ENCODE assay signal across 8 cellular contexts in the genomic region with DNA sequence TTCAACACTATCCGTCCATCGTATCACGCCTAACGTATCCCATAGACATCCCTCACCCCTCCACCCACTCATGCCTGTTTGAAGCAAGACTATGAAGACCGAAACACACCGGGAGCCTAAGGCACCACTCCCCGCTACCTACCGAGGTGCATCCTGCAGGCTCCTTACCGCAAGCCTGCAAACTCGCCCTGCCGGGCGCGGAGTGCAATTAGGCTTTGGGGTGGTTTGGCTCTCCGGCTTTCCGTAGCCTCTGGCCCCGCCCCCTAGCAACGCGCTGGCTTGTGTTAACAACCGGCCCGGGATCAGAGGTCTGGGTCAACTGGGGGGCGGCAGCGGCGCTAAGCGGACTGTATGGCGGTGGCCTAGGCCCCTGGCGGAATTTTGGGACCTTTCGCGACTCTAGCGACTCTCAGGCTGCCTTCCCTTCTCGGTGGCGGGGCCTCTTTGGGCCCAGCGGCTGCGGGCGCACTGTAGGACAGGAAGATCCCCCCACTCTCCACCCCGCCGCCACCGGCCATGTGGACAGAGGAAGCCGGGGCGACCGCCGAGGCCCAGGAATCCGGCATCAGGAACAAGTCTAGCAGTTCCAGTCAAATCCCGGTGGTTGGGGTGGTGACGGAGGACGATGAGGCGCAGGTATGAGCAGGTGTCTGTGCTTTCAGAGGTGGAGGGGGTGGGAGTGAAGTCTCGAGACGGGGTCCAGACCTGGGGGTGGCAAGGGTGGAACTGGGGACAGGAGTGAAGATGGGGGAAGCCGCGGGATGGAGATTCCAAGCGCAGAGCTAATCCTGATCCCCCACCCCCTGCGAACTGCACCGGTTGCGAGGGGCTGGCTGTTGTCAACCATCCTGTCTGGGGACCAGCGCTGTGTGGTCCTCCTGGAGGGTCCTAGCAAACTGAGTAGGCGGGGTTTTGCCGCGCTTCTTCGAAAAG. TPM values are rescaled to one million over a fixed set of nuclear protein-coding genes. Genes with fewer than 3 reads are reported as not detected.
DNase-seq lines count a peak whose midpoint lies in the region; ATAC-seq and TF ChIP-seq lines count a peak whose summit lies in the region.

A gene with protein sequence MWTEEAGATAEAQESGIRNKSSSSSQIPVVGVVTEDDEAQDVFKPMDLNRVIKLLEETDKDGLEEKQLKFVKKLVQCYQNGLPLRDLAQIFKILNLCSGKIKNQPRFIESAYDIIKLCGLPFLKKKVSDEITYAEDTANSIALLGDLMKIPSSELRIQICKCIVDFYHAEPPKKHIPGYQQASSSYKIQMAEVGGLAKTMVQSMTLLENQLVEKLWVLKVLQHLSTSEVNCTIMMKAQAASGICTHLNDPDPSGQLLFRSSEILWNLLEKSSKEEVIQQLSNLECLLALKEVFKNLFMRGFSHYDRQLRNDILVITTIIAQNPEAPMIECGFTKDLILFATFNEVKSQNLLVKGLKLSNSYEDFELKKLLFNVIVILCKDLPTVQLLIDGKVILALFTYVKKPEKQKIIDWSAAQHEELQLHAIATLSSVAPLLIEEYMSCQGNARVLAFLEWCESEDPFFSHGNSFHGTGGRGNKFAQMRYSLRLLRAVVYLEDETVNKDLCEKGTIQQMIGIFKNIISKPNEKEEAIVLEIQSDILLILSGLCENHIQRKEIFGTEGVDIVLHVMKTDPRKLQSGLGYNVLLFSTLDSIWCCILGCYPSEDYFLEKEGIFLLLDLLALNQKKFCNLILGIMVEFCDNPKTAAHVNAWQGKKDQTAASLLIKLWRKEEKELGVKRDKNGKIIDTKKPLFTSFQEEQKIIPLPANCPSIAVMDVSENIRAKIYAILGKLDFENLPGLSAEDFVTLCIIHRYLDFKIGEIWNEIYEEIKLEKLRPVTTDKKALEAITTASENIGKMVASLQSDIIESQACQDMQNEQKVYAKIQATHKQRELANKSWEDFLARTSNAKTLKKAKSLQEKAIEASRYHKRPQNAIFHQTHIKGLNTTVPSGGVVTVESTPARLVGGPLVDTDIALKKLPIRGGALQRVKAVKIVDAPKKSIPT (plus strand): TSS at position 266 of the 933 bp plus-strand sequence. CDS start 251 bp downstream, at position 517.

- no peaks in the 10 kb centered on the region for H3K9me3 Mint-ChIP-seq in CD4-positive, alpha-beta T cell
- H3K9me3 Mint-ChIP-seq in memory B cell, result peaks cover 5% of the 10 kb centered on the region

- CTCF ChIA-PET in CD4-positive, alpha-beta T cell (lab: Charles Lee), result no interaction called here

- H3K4me1 ChIP-seq in effector memory CD4-positive, alpha-beta T cell (ENCODE audit: control insufficient read depth, insufficient read depth, low read length, poor library complexity, severe bottlenecking), result peaks cover 15% of the 10 kb centered on the region

- peak within 1 kb of the TSS; percentile 67 for H3K4me3 ChIP-seq in effector memory CD4-positive, alpha-beta T cell (ENCODE audit: insufficient read depth, low read depth, low read length, poor library complexity, severe bottlenecking)

- TF ChIP-seq CTCF in CD4-positive, alpha-beta T cell (IDR thresholded peaks at IDR 0.05), result no peak

- peak; percentile 87 for ATAC-seq in CD4-positive, alpha-beta T cell (ENCODE audit: poor library complexity)
- peak; percentile 64 for ATAC-seq in GM19372 (IDR thresholded peaks at IDR 0.05; ENCODE audit: low read depth, unreplicated experiment)
- peak; percentile 82 for ATAC-seq in HG03469 (IDR thresholded peaks at IDR 0.05; ENCODE audit: unreplicated experiment)
- peak; percentile 84 for ATAC-seq in memory B cell (ENCODE audit: low read depth)

- no peak within 1 kb of the TSS for H3K27ac ChIP-seq in CD4-positive, alpha-beta T cell (ENCODE audit: low read depth, low read length)
- peak within 1 kb of the TSS; percentile 44 for H3K27ac ChIP-seq in effector memory CD4-positive, alpha-beta T cell (ENCODE audit: insufficient read depth, low read length, poor library complexity, severe bottlenecking)

- peaks cover 32% of the 10 kb centered on the region for H3K27me3 ChIP-seq in CD4-positive, alpha-beta T cell (ENCODE audit: control insufficient read depth, insufficient read depth, low read length)
- H3K27me3 ChIP-seq in effector memory CD4-positive, alpha-beta T cell (replicated peaks; ENCODE audit: control insufficient read depth, insufficient read depth, low read length, poor library complexity, severe bottlenecking), result peaks cover 4% of the 10 kb centered on the region

- peaks cover 67% of the 10 kb centered on the region for H3K27me3 Mint-ChIP-seq in CD4-positive, alpha-beta T cell
- no peaks in the 10 kb centered on the region for H3K27me3 Mint-ChIP-seq in memory B cell

- peak within 1 kb of the TSS; percentile 15 for H3K27ac Mint-ChIP-seq in CD4-positive, alpha-beta T cell
- H3K27ac Mint-ChIP-seq in memory B cell, result peak within 1 kb of the TSS; percentile 92

- H3K36me3 ChIP-seq in effector memory CD4-positive, alpha-beta T cell (ENCODE audit: control insufficient read depth, insufficient read depth, low read length), result no peaks in the 10 kb centered on the region

- H3K4me3 Mint-ChIP-seq in CD4-positive, alpha-beta T cell, result peak within 1 kb of the TSS; percentile 90
- H3K4me3 Mint-ChIP-seq in memory B cell, result peak within 1 kb of the TSS; percentile 95

- intact Hi-C loops in CD4-positive, alpha-beta T cell (cut with DNase I, micrococcal nuclease), result loop anchor here (5.0 kb wide), 3 partner anchors 102 to 162 kb away; a partner anchor contains a TSS

- H3K4me1 Mint-ChIP-seq in CD4-positive, alpha-beta T cell (ENCODE audit: low read depth), result peaks cover 26% of the 10 kb centered on the region
- H3K4me1 Mint-ChIP-seq in memory B cell, result peaks cover 24% of the 10 kb centered on the region

- H3K36me3 Mint-ChIP-seq in CD4-positive, alpha-beta T cell (ENCODE audit: low read depth), result peaks cover 5% of the 10 kb centered on the region
- H3K36me3 Mint-ChIP-seq in memory B cell, result no peaks in the 10 kb centered on the region

- peak; percentile 73 to 86 (median 79) for DNase-seq in CD4-positive, alpha-beta T cell
- peak; percentile 92 for DNase-seq in NCI-H82 (lab: John Stamatoyannopoulos, UW)
- DNase-seq in activated CD8-positive, alpha-beta memory T cell treated with anti-CD3 and anti-CD28 coated beads for 1 hour (ENCODE audit: extremely low read depth in 1 of 2, low read depth in 1 of 2), result peak; percentile 63 to 71
- DNase-seq in effector memory CD4-positive, alpha-beta T cell, result peak; percentile 71 to 73 (median 71)
- peak; percentile 88 to 89 for DNase-seq in memory B cell (ENCODE audit: low spot score in 2 of 2)
- DNase-seq in stimulated activated CD4-positive, alpha-beta T cell treated with anti-CD3 and anti-CD28 coated beads, TNF-alpha, amount 100 ng/mL, for 4 hours (ENCODE audit: low read depth in 3 of 3), result peak; percentile 69 to 86 (median 76)

- no peaks in the 10 kb centered on the region for H3K9me3 ChIP-seq in CD4-positive, alpha-beta T cell (ENCODE audit: control insufficient read depth, low read length)
- no peaks in the 10 kb centered on the region for H3K9me3 ChIP-seq in effector memory CD4-positive, alpha-beta T cell (ENCODE audit: control insufficient read depth, low read length)

- POLR2A ChIA-PET in CD4-positive, alpha-beta T cell (lab: Charles Lee), result no interaction called here

RNA-seq across cellular contexts. Expression of the gene that starts here (rescaled TPM):
- not detected for total RNA-seq in CD4-positive, alpha-beta T cell

Comparison
In these comparisons a context has a peak if more than half of its experiments do, and no peak if none do; other contexts are left out.
1. Peak in DNase-seq and ATAC-seq in CD4-positive, alpha-beta T cell; RNA of the gene not detected or under 1 TPM.